Comparison of ENCODE assay signal across 36 cellular contexts in genomic region chr2:76564734-76565133, GRCh38.
"Had no signal": no experiment of that assay in that cellular context is flagged by ENCODE, and none has a peak within 500 bp of the region (broad histone marks: within the 10 kb centered on the region; RNA-seq: fewer than 3 reads in every experiment).

No MANE protein-coding gene starts in this region.

- H3K4me1 Mint-ChIP-seq: activated CD4-positive, alpha-beta T cell treated with anti-CD3 and anti-CD28 coated beads for 36 hours; activated CD4-positive, alpha-beta T cell treated with anti-CD3 and anti-CD28 coated beads, Interleukin-2, amount 10 ng/mL, durations not matched to agents 24 days and 14 days; activated CD8-positive, alpha-beta memory T cell treated with anti-CD3 and anti-CD28 coated beads, Interleukin-2, amount 10 ng/mL, durations not matched to agents 7 days and 5 days; activated naive CD4-positive, alpha-beta T cell treated with anti-CD3 and anti-CD28 coated beads, Interleukin-2, amount 50 U/mL, for 24 hours; activated naive CD8-positive, alpha-beta T cell treated with anti-CD3 and anti-CD28 coated beads for 36 hours; activated naive CD8-positive, alpha-beta T cell treated with anti-CD3 and anti-CD28 coated beads, Interleukin-2, amount 50 U/mL, for 24 hours; T-helper 17 cell had no signal

- H3K36me3 Mint-ChIP-seq: activated CD4-positive, alpha-beta memory T cell treated with anti-CD3 and anti-CD28 coated beads for 36 hours; activated CD8-positive, alpha-beta memory T cell treated with anti-CD3 and anti-CD28 coated beads, Interleukin-2, amount 10 ng/mL, durations not matched to agents 7 days and 5 days; activated naive CD4-positive, alpha-beta T cell treated with anti-CD3 and anti-CD28 coated beads, Interleukin-2, amount 50 U/mL, for 24 hours; activated naive CD8-positive, alpha-beta T cell treated with anti-CD3 and anti-CD28 coated beads for 36 hours had no signal

- H3K27me3 ChIP-seq: adrenal gland, body of pancreas, esophagus squamous epithelium, gastroesophageal sphincter had no signal

- H3K27ac Mint-ChIP-seq: activated CD4-positive, alpha-beta memory T cell treated with anti-CD3 and anti-CD28 coated beads for 36 hours; activated CD4-positive, alpha-beta T cell treated with anti-CD3 and anti-CD28 coated beads for 36 hours; activated CD4-positive, alpha-beta T cell treated with anti-CD3 and anti-CD28 coated beads, Interleukin-2, amount 10 ng/mL, durations not matched to agents 24 days and 14 days; activated CD8-positive, alpha-beta memory T cell treated with anti-CD3 and anti-CD28 coated beads, Interleukin-2, amount 10 ng/mL, durations not matched to agents 7 days and 5 days; activated CD8-positive, alpha-beta T cell treated with anti-CD3 and anti-CD28 coated beads, Interleukin-2, amount 10 ng/mL, durations not matched to agents 7 days and 5 days; activated naive CD4-positive, alpha-beta T cell treated with anti-CD3 and anti-CD28 coated beads for 36 hours; activated naive CD4-positive, alpha-beta T cell treated with anti-CD3 and anti-CD28 coated beads, Interleukin-2, amount 50 U/mL, for 24 hours; activated naive CD8-positive, alpha-beta T cell treated with anti-CD3 and anti-CD28 coated beads for 36 hours; activated naive CD8-positive, alpha-beta T cell treated with anti-CD3 and anti-CD28 coated beads, Interleukin-2, amount 50 U/mL, for 24 hours; activated T-helper 1 cell treated with anti-CD3 and anti-CD28 coated beads, Interleukin-12 subunit alpha, Interleukin-12 subunit beta, Interleukin-2, Interleukin-4 antibody, amounts not matched to agents 30 ng/mL and 10 ng/mL and 1 ng/mL, durations not matched to agents 14 hours and 24 hours and 36 hours; activated T-helper 2 cell treated with anti-CD3 and anti-CD28 coated beads, Interferon-gamma antibody, Interleukin-2, Interleukin-4, amounts not matched to agents 10 μg/mL and 5 μg/mL and 100 μg/mL, durations not matched to agents 14 hours and 24 hours and 36 hours; T-helper 17 cell; T-helper 2 cell treated with Interferon-gamma antibody and Interleukin-4, amounts not matched to agents 5 μg/mL and 100 μg/mL, for 36 hours had no signal

- H3K9me3 Mint-ChIP-seq: activated CD4-positive, alpha-beta T cell treated with anti-CD3 and anti-CD28 coated beads, Interleukin-2, amount 10 ng/mL, durations not matched to agents 24 days and 14 days; activated naive CD4-positive, alpha-beta T cell treated with anti-CD3 and anti-CD28 coated beads, Interleukin-2, amount 50 U/mL, for 24 hours; activated naive CD8-positive, alpha-beta T cell treated with anti-CD3 and anti-CD28 coated beads for 36 hours; activated naive CD8-positive, alpha-beta T cell treated with anti-CD3 and anti-CD28 coated beads, Interleukin-2, amount 50 U/mL, for 24 hours; activated T-helper 1 cell treated with anti-CD3 and anti-CD28 coated beads, Interleukin-12 subunit alpha, Interleukin-12 subunit beta, Interleukin-2, Interleukin-4 antibody, amounts not matched to agents 30 ng/mL and 10 ng/mL and 1 ng/mL, durations not matched to agents 14 hours and 24 hours and 36 hours had no signal

- H3K27ac ChIP-seq: adrenal gland, body of pancreas, epithelial cell of prostate, esophagus squamous epithelium, gastroesophageal sphincter, WERI-Rb-1 had no signal

- H3K4me1 ChIP-seq: adrenal gland, body of pancreas, esophagus squamous epithelium, gastroesophageal sphincter had no signal

- FAIRE-seq: colon, endometrium, endothelial cell of umbilical vein had no signal

- DNase-seq: activated CD4-positive, alpha-beta memory T cell treated with anti-CD3 and anti-CD28 coated beads for 36 hours; activated CD4-positive, alpha-beta T cell treated with anti-CD3 and anti-CD28 coated beads for 36 hours; activated CD4-positive, alpha-beta T cell treated with anti-CD3 and anti-CD28 coated beads, Interleukin-2, amount 10 ng/mL, durations not matched to agents 24 days and 14 days; activated CD4-positive, CD25-positive, alpha-beta regulatory T cell; activated CD4-positive, CD25-positive, alpha-beta regulatory T cell treated with anti-CD3 and anti-CD28 coated beads, Interleukin-2, amount 50 U/mL, for 72 hours; activated CD8-positive, alpha-beta memory T cell treated with anti-CD3 and anti-CD28 coated beads, Interleukin-2, amount 10 ng/mL, durations not matched to agents 7 days and 5 days; activated CD8-positive, alpha-beta memory T cell treated with anti-CD3 and anti-CD28 coated beads, Interleukin-2, amount 50 U/mL, for 4 hours; activated CD8-positive, alpha-beta T cell treated with anti-CD3 and anti-CD28 coated beads, Interleukin-2, amount 10 ng/mL, durations not matched to agents 7 days and 5 days; activated effector memory CD4-positive, alpha-beta T cell treated with anti-CD3 and anti-CD28 coated beads, Interleukin-2, amount 50 U/mL, for 16 hours; activated naive CD4-positive, alpha-beta T cell treated with anti-CD3 and anti-CD28 coated beads for 36 hours; activated naive CD8-positive, alpha-beta T cell treated with anti-CD3 and anti-CD28 coated beads for 36 hours; activated naive CD8-positive, alpha-beta T cell treated with anti-CD3 and anti-CD28 coated beads, Interleukin-2, amount 50 U/mL, for 24 hours; activated T-cell treated with anti-CD3 and anti-CD28 coated beads, Interleukin-2, amount 50 U/mL, for 1 hour; activated T-cell treated with anti-CD3 and anti-CD28 coated beads, Interleukin-2, amount 50 U/mL, for 48 hours; adrenal gland; amygdala; aorta; body of pancreas; caudate nucleus; cortex of kidney; effector CD8-positive, alpha-beta T cell; esophagus squamous epithelium; foreskin melanocyte; T-helper 1 cell; T-helper 17 cell; T1000; WERI-Rb-1 had no signal

- H3K9me3 ChIP-seq: adrenal gland, body of pancreas, esophagus squamous epithelium, gastroesophageal sphincter had no signal

- H3K27me3 Mint-ChIP-seq: activated CD4-positive, alpha-beta memory T cell treated with anti-CD3 and anti-CD28 coated beads for 36 hours; activated CD4-positive, alpha-beta T cell treated with anti-CD3 and anti-CD28 coated beads for 36 hours; activated CD4-positive, alpha-beta T cell treated with anti-CD3 and anti-CD28 coated beads, Interleukin-2, amount 10 ng/mL, durations not matched to agents 24 days and 14 days; activated CD8-positive, alpha-beta memory T cell treated with anti-CD3 and anti-CD28 coated beads, Interleukin-2, amount 10 ng/mL, durations not matched to agents 7 days and 5 days; activated naive CD4-positive, alpha-beta T cell treated with anti-CD3 and anti-CD28 coated beads, Interleukin-2, amount 50 U/mL, for 24 hours; activated naive CD8-positive, alpha-beta T cell treated with anti-CD3 and anti-CD28 coated beads for 36 hours; activated naive CD8-positive, alpha-beta T cell treated with anti-CD3 and anti-CD28 coated beads, Interleukin-2, amount 50 U/mL, for 24 hours; T-helper 17 cell had no signal

- H3K4me3 Mint-ChIP-seq: activated CD4-positive, alpha-beta memory T cell treated with anti-CD3 and anti-CD28 coated beads for 36 hours; activated CD4-positive, alpha-beta T cell treated with anti-CD3 and anti-CD28 coated beads for 36 hours; activated CD4-positive, alpha-beta T cell treated with anti-CD3 and anti-CD28 coated beads, Interleukin-2, amount 10 ng/mL, durations not matched to agents 24 days and 14 days; activated CD8-positive, alpha-beta memory T cell treated with anti-CD3 and anti-CD28 coated beads, Interleukin-2, amount 10 ng/mL, durations not matched to agents 7 days and 5 days; activated CD8-positive, alpha-beta T cell treated with anti-CD3 and anti-CD28 coated beads, Interleukin-2, amount 10 ng/mL, durations not matched to agents 7 days and 5 days; activated naive CD4-positive, alpha-beta T cell treated with anti-CD3 and anti-CD28 coated beads for 36 hours; activated naive CD4-positive, alpha-beta T cell treated with anti-CD3 and anti-CD28 coated beads, Interleukin-2, amount 50 U/mL, for 24 hours; activated naive CD8-positive, alpha-beta T cell treated with anti-CD3 and anti-CD28 coated beads for 36 hours; activated naive CD8-positive, alpha-beta T cell treated with anti-CD3 and anti-CD28 coated beads, Interleukin-2, amount 50 U/mL, for 24 hours; activated T-helper 1 cell treated with anti-CD3 and anti-CD28 coated beads, Interleukin-12 subunit alpha, Interleukin-12 subunit beta, Interleukin-2, Interleukin-4 antibody, amounts not matched to agents 30 ng/mL and 10 ng/mL and 1 ng/mL, durations not matched to agents 14 hours and 24 hours and 36 hours; T-helper 17 cell; T-helper 2 cell treated with Interferon-gamma antibody and Interleukin-4, amounts not matched to agents 5 μg/mL and 100 μg/mL, for 36 hours had no signal

- H3K4me3 ChIP-seq: adrenal gland, body of pancreas, esophagus squamous epithelium, gastroesophageal sphincter had no signal

- ATAC-seq: activated CD4-positive, alpha-beta T cell treated with anti-CD3 and anti-CD28 coated beads for 36 hours; activated CD8-positive, alpha-beta memory T cell treated with anti-CD3 and anti-CD28 coated beads, Interleukin-2, amount 10 ng/mL, durations not matched to agents 7 days and 5 days; activated CD8-positive, alpha-beta T cell treated with anti-CD3 and anti-CD28 coated beads, Interleukin-2, amount 10 ng/mL, durations not matched to agents 7 days and 5 days; activated naive CD8-positive, alpha-beta T cell treated with anti-CD3 and anti-CD28 coated beads, Interleukin-2, amount 50 U/mL, for 24 hours; body of pancreas; gastroesophageal sphincter; T-helper 17 cell had no signal

- H3K36me3 ChIP-seq: adrenal gland, esophagus squamous epithelium, gastroesophageal sphincter, WERI-Rb-1 had no signal
